Comparison of ENCODE assay signal across 1 cellular context in genomic region chr4:123994917-123995316, GRCh38.
TF ChIP-seq lines count a peak whose summit lies in the region.

No MANE protein-coding gene starts in this region.

TF ChIP-seq in GM23338, 12 proteins besides CTCF, POLR2A, EP300 and RAD21 (continued from another document):
- TF ChIP-seq, protein P1, sequence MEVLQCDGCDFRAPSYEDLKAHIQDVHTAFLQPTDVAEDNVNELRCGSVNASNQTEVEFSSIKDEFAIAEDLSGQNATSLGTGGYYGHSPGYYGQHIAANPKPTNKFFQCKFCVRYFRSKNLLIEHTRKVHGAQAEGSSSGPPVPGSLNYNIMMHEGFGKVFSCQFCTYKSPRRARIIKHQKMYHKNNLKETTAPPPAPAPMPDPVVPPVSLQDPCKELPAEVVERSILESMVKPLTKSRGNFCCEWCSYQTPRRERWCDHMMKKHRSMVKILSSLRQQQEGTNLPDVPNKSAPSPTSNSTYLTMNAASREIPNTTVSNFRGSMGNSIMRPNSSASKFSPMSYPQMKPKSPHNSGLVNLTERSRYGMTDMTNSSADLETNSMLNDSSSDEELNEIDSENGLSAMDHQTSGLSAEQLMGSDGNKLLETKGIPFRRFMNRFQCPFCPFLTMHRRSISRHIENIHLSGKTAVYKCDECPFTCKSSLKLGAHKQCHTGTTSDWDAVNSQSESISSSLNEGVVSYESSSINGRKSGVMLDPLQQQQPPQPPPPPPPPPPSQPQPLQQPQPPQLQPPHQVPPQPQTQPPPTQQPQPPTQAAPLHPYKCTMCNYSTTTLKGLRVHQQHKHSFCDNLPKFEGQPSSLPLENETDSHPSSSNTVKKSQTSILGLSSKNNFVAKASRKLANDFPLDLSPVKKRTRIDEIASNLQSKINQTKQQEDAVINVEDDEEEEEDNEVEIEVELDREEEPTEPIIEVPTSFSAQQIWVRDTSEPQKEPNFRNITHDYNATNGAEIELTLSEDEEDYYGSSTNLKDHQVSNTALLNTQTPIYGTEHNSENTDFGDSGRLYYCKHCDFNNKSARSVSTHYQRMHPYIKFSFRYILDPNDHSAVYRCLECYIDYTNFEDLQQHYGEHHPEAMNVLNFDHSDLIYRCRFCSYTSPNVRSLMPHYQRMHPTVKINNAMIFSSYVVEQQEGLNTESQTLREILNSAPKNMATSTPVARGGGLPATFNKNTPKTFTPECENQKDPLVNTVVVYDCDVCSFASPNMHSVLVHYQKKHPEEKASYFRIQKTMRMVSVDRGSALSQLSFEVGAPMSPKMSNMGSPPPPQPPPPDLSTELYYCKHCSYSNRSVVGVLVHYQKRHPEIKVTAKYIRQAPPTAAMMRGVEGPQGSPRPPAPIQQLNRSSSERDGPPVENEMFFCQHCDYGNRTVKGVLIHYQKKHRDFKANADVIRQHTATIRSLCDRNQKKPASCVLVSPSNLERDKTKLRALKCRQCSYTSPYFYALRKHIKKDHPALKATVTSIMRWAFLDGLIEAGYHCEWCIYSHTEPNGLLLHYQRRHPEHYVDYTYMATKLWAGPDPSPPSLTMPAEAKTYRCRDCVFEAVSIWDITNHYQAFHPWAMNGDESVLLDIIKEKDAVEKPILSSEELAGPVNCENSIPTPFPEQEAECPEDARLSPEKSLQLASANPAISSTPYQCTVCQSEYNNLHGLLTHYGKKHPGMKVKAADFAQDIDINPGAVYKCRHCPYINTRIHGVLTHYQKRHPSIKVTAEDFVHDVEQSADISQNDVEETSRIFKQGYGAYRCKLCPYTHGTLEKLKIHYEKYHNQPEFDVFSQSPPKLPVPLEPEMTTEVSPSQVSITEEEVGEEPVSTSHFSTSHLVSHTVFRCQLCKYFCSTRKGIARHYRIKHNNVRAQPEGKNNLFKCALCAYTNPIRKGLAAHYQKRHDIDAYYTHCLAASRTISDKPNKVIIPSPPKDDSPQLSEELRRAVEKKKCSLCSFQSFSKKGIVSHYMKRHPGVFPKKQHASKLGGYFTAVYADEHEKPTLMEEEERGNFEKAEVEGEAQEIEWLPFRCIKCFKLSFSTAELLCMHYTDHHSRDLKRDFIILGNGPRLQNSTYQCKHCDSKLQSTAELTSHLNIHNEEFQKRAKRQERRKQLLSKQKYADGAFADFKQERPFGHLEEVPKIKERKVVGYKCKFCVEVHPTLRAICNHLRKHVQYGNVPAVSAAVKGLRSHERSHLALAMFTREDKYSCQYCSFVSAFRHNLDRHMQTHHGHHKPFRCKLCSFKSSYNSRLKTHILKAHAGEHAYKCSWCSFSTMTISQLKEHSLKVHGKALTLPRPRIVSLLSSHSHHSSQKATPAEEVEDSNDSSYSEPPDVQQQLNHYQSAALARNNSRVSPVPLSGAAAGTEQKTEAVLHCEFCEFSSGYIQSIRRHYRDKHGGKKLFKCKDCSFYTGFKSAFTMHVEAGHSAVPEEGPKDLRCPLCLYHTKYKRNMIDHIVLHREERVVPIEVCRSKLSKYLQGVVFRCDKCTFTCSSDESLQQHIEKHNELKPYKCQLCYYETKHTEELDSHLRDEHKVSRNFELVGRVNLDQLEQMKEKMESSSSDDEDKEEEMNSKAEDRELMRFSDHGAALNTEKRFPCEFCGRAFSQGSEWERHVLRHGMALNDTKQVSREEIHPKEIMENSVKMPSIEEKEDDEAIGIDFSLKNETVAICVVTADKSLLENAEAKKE (CRISPR knock-in tag; IDR thresholded peaks at IDR 0.05), result no peak
- no peak for TF ChIP-seq EZH2phosphoT487 (IDR thresholded peaks at IDR 0.05; ENCODE audit: unreplicated experiment)
- TF ChIP-seq, protein P2, sequence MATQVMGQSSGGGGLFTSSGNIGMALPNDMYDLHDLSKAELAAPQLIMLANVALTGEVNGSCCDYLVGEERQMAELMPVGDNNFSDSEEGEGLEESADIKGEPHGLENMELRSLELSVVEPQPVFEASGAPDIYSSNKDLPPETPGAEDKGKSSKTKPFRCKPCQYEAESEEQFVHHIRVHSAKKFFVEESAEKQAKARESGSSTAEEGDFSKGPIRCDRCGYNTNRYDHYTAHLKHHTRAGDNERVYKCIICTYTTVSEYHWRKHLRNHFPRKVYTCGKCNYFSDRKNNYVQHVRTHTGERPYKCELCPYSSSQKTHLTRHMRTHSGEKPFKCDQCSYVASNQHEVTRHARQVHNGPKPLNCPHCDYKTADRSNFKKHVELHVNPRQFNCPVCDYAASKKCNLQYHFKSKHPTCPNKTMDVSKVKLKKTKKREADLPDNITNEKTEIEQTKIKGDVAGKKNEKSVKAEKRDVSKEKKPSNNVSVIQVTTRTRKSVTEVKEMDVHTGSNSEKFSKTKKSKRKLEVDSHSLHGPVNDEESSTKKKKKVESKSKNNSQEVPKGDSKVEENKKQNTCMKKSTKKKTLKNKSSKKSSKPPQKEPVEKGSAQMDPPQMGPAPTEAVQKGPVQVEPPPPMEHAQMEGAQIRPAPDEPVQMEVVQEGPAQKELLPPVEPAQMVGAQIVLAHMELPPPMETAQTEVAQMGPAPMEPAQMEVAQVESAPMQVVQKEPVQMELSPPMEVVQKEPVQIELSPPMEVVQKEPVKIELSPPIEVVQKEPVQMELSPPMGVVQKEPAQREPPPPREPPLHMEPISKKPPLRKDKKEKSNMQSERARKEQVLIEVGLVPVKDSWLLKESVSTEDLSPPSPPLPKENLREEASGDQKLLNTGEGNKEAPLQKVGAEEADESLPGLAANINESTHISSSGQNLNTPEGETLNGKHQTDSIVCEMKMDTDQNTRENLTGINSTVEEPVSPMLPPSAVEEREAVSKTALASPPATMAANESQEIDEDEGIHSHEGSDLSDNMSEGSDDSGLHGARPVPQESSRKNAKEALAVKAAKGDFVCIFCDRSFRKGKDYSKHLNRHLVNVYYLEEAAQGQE (IDR thresholded peaks at IDR 0.05; ENCODE audit: unreplicated experiment), result no peak
